In the genomic region with DNA sequence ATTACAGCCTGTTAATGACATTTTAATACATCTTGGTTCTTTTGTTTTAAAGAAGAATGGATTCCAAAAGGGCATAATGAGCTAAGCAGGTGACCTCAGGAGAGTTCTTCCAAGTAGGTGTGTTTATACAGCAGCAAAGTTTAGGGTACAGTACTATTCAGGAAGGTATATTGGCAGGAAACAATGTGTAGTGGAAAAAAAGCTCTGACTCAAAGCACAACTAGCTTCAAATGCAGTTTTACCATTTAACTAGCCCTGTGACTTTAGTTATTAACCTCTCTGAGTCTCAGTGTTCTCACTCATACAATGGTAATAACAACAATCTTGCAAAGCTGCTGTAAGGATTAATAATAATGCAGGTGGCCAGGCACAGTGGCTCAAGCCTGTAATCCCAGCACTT, we compare ENCODE assay signal across 12 cellular contexts. TPM values are rescaled to one million over a fixed set of nuclear protein-coding genes. Genes with fewer than 3 reads are reported as not detected.
A peak's percentile ranks its signal among the peaks of the same experiment; 100 is the strongest.
DNase-seq lines count a peak whose midpoint lies in the region; ATAC-seq, FAIRE-seq and TF ChIP-seq lines count a peak whose summit lies in the region.
"Had no signal": no experiment of that assay in that cellular context is flagged by ENCODE, and none has a peak within 500 bp of the region (broad histone marks: within the 10 kb centered on the region; RNA-seq: fewer than 3 reads in every experiment).

No MANE protein-coding gene starts in this region.

- DNase-seq in activated naive CD4-positive, alpha-beta T cell treated with anti-CD3 and anti-CD28 coated beads, Interleukin-2, amount 50 U/mL, for 72 hours (ENCODE audit: low spot score in 2 of 2), result no peak
- no peak for DNase-seq in activated naive CD4-positive, alpha-beta T cell treated with Interleukin-2 at 50 U/mL for 16 hours
- DNase-seq in H54 (ENCODE audit: insufficient read length, low spot score), result no peak
- no peak for DNase-seq in KBM-7
- DNase-seq in occipital lobe (lab: John Stamatoyannopoulos, UW), result no peak
- DNase-seq in HuH-7 (ENCODE audit: low spot score), result no peak
- no peak for DNase-seq in NCI-H1417 treated with DMSO at 0.1 percent for 48 hours (lab: John Stamatoyannopoulos, UW)
- DNase-seq: ACHN, DMS153, testis had no signal

- H3K36me3 Mint-ChIP-seq in activated naive CD4-positive, alpha-beta T cell treated with anti-CD3 and anti-CD28 coated beads, Interleukin-2, amount 50 U/mL, for 72 hours, result peaks cover 0 to 11% of the 10 kb centered on the region in 2 donors

- peak; percentile 68 for FAIRE-seq in H54 (lab: Jason Lieb, UNC)

- H3K27ac Mint-ChIP-seq in activated naive CD4-positive, alpha-beta T cell treated with anti-CD3 and anti-CD28 coated beads, Interleukin-2, amount 50 U/mL, for 72 hours, result no peak overlapping the region

- no peak for TF ChIP-seq POLR2A in H54 (IDR thresholded peaks at IDR 0.05; ENCODE audit: low read depth, low read length)

- peak; percentile 31 to 91 for ATAC-seq in activated naive CD4-positive, alpha-beta T cell treated with anti-CD3 and anti-CD28 coated beads, Interleukin-2, amount 50 U/mL, for 72 hours
- peak; percentile 66 for ATAC-seq in HG03565 (IDR thresholded peaks at IDR 0.05; ENCODE audit: unreplicated experiment)
- ATAC-seq: Right ventricle myocardium inferior had no signal

- no peaks in the 10 kb centered on the region for H3K9me3 Mint-ChIP-seq in activated naive CD4-positive, alpha-beta T cell treated with anti-CD3 and anti-CD28 coated beads, Interleukin-2, amount 50 U/mL, for 72 hours

- in situ Hi-C loops in KBM-7 (cut with MboI; ENCODE audit: low pct_unique_long_range_greater_than_20kb, low sequenced_read_pairs), result no loop called here

RNA-seq across cellular contexts. Expression of a gene that starts 29.9 kb away (rescaled TPM):
- total RNA-seq in activated naive CD4-positive, alpha-beta T cell treated with anti-CD3 and anti-CD28 coated beads, Interleukin-2, amount 50 U/mL, for 72 hours, result 100 to 1,000 TPM in 1 of 2 donors, 10 to 100 TPM in 1; 58.1 to 101 TPM
- 40.4 TPM for total RNA-seq in occipital lobe

RNA-seq across cellular contexts. Expression of a gene that starts 39.9 kb away (rescaled TPM):
- 1 to 10 TPM; 5.6 to 10.0 TPM for total RNA-seq in activated naive CD4-positive, alpha-beta T cell treated with anti-CD3 and anti-CD28 coated beads, Interleukin-2, amount 50 U/mL, for 72 hours
- total RNA-seq in occipital lobe, result 7.8 TPM
